Comparison of ENCODE assay signal across 1 cellular context in the genomic region with DNA sequence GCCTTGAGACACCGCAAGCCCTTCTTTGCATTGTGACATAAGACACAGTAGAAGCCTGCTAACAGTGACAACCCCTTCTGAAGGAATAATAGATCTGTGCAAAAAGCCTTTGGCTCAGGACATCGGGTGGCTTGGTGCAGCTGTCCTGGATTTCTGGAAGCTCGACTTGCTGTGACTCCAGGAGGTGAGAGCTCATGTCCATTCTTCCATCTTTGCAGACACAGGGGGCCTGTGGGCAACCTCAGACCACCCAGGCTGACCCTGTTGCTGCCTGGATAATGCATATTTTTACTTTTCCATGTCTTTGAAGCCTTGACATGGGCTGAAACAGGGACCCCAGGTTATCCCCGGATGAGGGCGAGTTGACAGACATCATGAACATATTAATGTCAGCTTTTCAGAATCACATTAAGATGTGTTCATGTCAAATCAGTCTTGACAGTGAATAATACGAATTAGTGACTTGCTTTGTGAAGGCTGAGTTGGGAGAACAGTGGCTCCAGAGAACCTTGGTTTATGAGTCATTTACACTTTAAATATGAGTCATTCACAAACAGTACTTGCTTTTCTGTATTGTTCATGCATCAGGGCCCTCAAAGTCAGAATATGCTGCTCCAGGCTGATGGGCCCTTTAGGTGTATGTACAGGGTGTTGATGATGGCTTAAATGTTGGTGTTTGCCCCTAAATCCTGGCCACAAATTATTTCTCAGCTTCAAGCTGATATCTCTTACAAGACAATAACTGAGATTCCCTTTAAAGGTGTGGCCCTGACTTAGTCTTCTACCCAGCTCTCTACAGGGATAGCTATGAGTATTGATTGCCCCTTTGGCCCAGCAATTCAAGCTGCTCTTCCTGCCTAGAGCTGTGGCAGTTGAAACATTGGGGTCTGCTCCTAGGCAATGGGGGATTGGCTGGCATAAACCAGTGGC.
TF ChIP-seq lines count a peak whose summit lies in the region.

No MANE protein-coding gene starts in this region.

TF ChIP-seq in GM23338, 12 proteins besides CTCF, POLR2A, EP300 and RAD21 (continued from another document):
- TF ChIP-seq, protein P1, sequence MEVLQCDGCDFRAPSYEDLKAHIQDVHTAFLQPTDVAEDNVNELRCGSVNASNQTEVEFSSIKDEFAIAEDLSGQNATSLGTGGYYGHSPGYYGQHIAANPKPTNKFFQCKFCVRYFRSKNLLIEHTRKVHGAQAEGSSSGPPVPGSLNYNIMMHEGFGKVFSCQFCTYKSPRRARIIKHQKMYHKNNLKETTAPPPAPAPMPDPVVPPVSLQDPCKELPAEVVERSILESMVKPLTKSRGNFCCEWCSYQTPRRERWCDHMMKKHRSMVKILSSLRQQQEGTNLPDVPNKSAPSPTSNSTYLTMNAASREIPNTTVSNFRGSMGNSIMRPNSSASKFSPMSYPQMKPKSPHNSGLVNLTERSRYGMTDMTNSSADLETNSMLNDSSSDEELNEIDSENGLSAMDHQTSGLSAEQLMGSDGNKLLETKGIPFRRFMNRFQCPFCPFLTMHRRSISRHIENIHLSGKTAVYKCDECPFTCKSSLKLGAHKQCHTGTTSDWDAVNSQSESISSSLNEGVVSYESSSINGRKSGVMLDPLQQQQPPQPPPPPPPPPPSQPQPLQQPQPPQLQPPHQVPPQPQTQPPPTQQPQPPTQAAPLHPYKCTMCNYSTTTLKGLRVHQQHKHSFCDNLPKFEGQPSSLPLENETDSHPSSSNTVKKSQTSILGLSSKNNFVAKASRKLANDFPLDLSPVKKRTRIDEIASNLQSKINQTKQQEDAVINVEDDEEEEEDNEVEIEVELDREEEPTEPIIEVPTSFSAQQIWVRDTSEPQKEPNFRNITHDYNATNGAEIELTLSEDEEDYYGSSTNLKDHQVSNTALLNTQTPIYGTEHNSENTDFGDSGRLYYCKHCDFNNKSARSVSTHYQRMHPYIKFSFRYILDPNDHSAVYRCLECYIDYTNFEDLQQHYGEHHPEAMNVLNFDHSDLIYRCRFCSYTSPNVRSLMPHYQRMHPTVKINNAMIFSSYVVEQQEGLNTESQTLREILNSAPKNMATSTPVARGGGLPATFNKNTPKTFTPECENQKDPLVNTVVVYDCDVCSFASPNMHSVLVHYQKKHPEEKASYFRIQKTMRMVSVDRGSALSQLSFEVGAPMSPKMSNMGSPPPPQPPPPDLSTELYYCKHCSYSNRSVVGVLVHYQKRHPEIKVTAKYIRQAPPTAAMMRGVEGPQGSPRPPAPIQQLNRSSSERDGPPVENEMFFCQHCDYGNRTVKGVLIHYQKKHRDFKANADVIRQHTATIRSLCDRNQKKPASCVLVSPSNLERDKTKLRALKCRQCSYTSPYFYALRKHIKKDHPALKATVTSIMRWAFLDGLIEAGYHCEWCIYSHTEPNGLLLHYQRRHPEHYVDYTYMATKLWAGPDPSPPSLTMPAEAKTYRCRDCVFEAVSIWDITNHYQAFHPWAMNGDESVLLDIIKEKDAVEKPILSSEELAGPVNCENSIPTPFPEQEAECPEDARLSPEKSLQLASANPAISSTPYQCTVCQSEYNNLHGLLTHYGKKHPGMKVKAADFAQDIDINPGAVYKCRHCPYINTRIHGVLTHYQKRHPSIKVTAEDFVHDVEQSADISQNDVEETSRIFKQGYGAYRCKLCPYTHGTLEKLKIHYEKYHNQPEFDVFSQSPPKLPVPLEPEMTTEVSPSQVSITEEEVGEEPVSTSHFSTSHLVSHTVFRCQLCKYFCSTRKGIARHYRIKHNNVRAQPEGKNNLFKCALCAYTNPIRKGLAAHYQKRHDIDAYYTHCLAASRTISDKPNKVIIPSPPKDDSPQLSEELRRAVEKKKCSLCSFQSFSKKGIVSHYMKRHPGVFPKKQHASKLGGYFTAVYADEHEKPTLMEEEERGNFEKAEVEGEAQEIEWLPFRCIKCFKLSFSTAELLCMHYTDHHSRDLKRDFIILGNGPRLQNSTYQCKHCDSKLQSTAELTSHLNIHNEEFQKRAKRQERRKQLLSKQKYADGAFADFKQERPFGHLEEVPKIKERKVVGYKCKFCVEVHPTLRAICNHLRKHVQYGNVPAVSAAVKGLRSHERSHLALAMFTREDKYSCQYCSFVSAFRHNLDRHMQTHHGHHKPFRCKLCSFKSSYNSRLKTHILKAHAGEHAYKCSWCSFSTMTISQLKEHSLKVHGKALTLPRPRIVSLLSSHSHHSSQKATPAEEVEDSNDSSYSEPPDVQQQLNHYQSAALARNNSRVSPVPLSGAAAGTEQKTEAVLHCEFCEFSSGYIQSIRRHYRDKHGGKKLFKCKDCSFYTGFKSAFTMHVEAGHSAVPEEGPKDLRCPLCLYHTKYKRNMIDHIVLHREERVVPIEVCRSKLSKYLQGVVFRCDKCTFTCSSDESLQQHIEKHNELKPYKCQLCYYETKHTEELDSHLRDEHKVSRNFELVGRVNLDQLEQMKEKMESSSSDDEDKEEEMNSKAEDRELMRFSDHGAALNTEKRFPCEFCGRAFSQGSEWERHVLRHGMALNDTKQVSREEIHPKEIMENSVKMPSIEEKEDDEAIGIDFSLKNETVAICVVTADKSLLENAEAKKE (CRISPR knock-in tag; IDR thresholded peaks at IDR 0.05): no peak
- no peak for TF ChIP-seq ZNF114 (CRISPR knock-in tag; IDR thresholded peaks at IDR 0.05)
- TF ChIP-seq CREB1 (CRISPR knock-in tag; IDR thresholded peaks at IDR 0.05; ENCODE audit: low read depth): no peak
